Comparison of ENCODE assay signal across 8 cellular contexts in genomic region chr21:39515684-39516083, GRCh38.
"Had no signal": no experiment of that assay in that cellular context is flagged by ENCODE, and none has a peak within 500 bp of the region (broad histone marks: within the 10 kb centered on the region; RNA-seq: fewer than 3 reads in every experiment).

No MANE protein-coding gene starts in this region.

- H3K27ac ChIP-seq: GM23248 had no signal

- H3K4me1 ChIP-seq: HAP-1 had no signal

- H3K9me3 Mint-ChIP-seq: HFFc6 had no signal

- DNase-seq: GM23248, H7, HFFc6, IMR-90, KBM-7 had no signal

- FAIRE-seq: HTR-8/SVneo had no signal

- H3K9me3 ChIP-seq: HAP-1 had no signal

- H3K36me3 ChIP-seq: HAP-1 had no signal

- ATAC-seq: HCT116 had no signal

- H2AFZ ChIP-seq: GM23248 had no signal

- H3K4me3 ChIP-seq: GM23248, HAP-1 had no signal

- H3K27ac Mint-ChIP-seq: HFFc6 had no signal

- H3K4me3 Mint-ChIP-seq: HFFc6 had no signal

- H3K9ac ChIP-seq: GM23248 had no signal
